In genomic region chr7:101165958-101166602, GRCh38 we compare ENCODE assay signal across 9 cellular contexts. TPM values are rescaled to one million over a fixed set of nuclear protein-coding genes. Genes with fewer than 3 reads are reported as not detected.
DNase-seq lines count a peak whose midpoint lies in the region; ATAC-seq and TF ChIP-seq lines count a peak whose summit lies in the region.
"Had no signal": no experiment of that assay in that cellular context is flagged by ENCODE, and none has a peak within 500 bp of the region (broad histone marks: within the 10 kb centered on the region; RNA-seq: fewer than 3 reads in every experiment).

No MANE protein-coding gene starts in this region.

- no peaks in the 10 kb centered on the region for H3K9me3 Mint-ChIP-seq in WTC11

- H3K27ac ChIP-seq in right cardiac atrium (ENCODE audit: low read length), result no peak overlapping the region

- peaks cover 75% of the 10 kb centered on the region for H3K27me3 Mint-ChIP-seq in WTC11 (ENCODE audit: low read depth)

- H3K4me1 ChIP-seq in right cardiac atrium (ENCODE audit: control insufficient read depth, insufficient read depth, low read length) (peaks cover 6% of the 10 kb centered on the region), mucosa of descending colon (ENCODE audit: low read depth) (peaks cover 41% of the 10 kb centered on the region)

- peak overlapping the region; percentile 20; the same call in 1 of the 2 replicates for H3K27ac Mint-ChIP-seq in WTC11

- DNase-seq in right cardiac atrium, result peak in 1 of 3 donors; percentile 52
- no peak for DNase-seq in Right ventricle myocardium superior
- DNase-seq in WTC11 (ENCODE audit: low spot score), result peak; percentile 56
- no peak for DNase-seq in erythroblast (lab: John Stamatoyannopoulos, UW)
- DNase-seq in mucosa of descending colon, result no peak

- no peak for TF ChIP-seq CTCF in WTC11 (IDR thresholded peaks at IDR 0.05)
- TF ChIP-seq CTCF in mucosa of descending colon (IDR thresholded peaks at IDR 0.05), result no peak

- CTCF ChIA-PET in WTC11 (lab: Charles Lee), result interaction anchor here (0.5 to 9.0 kb wide), 17 partner anchors 8 to 200 kb away, joined by 3 to 103 read pairs (median 6); partner anchors contain the start of genes NAT16, PLOD3, TRIM56 and ZNHIT1

- ATAC-seq in right cardiac atrium, result no peak
- no peak for ATAC-seq in Right ventricle myocardium superior (ENCODE audit: poor library complexity)
- ATAC-seq in WTC11, result no peak
- ATAC-seq in HG03025 (IDR thresholded peaks at IDR 0.05; ENCODE audit: low FRiP score, unreplicated experiment), result no peak
- ATAC-seq in GM21619 (IDR thresholded peaks at IDR 0.05; ENCODE audit: unreplicated experiment), result no peak
- no peak for ATAC-seq in mucosa of descending colon

- H3K36me3 ChIP-seq in mucosa of descending colon (ENCODE audit: low read depth), result no peaks in the 10 kb centered on the region

- H3K4me1 Mint-ChIP-seq in WTC11, result peaks cover 66% of the 10 kb centered on the region

- intact Hi-C loops in right cardiac atrium (cut with DNase I), result loop anchor here in 1 of 4 donors (10.0 kb wide), 1 partner anchor 271 kb away; the partner anchor contains the start of gene ACHE
- intact Hi-C loops in Right ventricle myocardium superior (cut with DNase I), result no loop called here
- intact Hi-C loops in mucosa of descending colon (cut with DNase I, micrococcal nuclease), result no loop called here

- POLR2A ChIA-PET in WTC11 (lab: Charles Lee), result interaction anchor here (0.6 to 2.4 kb wide), 8 partner anchors 8 to 277 kb away, joined by 3 to 14 read pairs (median 4); no protein-coding TSS in a partner anchor

- no peaks in the 10 kb centered on the region for H3K36me3 Mint-ChIP-seq in WTC11

- peak overlapping the region; percentile 12 for H3K4me3 ChIP-seq in right cardiac atrium (ENCODE audit: low read length)
- peak overlapping the region; percentile 37 for H3K4me3 ChIP-seq in iPS-11a (ENCODE audit: low read depth, low read length)
- no peak overlapping the region for H3K4me3 ChIP-seq in mucosa of descending colon

- no peaks in the 10 kb centered on the region for H3K27me3 ChIP-seq in right cardiac atrium (ENCODE audit: control insufficient read depth, insufficient read depth)

- H3K9me3 ChIP-seq in right cardiac atrium (ENCODE audit: control insufficient read depth, low read length) (no peaks in the 10 kb centered on the region), mucosa of descending colon (no peaks in the 10 kb centered on the region)

- H3K4me3 Mint-ChIP-seq in WTC11, result peak overlapping the region; percentile 81

- 1% methylated on average over 36 of the region's 36 CpGs for WGBS in right cardiac atrium

- no peak for TF ChIP-seq POLR2A in erythroblast (IDR thresholded peaks at IDR 0.05; ENCODE audit: low read length)

TF ChIP-seq in WTC11, 78 proteins besides CTCF, POLR2A, EP300 and RAD21:
- TF ChIP-seq ZNF512 (CRISPR knock-in tag; IDR thresholded peaks at IDR 0.05; ENCODE audit: borderline replicate concordance) (0 out of 2 replicates have a peak, but pooled peaks have one; percentile 10), ESRRA (CRISPR knock-in tag; IDR thresholded peaks at IDR 0.05; ENCODE audit: borderline replicate concordance) (peak; percentile 75; the same call in 1 of the 2 replicates), HMGA2 (CRISPR knock-in tag; IDR thresholded peaks at IDR 0.05) (no peak), NFATC4 (CRISPR knock-in tag; IDR thresholded peaks at IDR 0.05) (0 out of 2 replicates have a peak, but pooled peaks have one; percentile 60)
TF ChIP-seq in WTC11: peak in this region for 3.

RNA-seq across cellular contexts. Expression of gene VGF, which starts 0.7 kb away (rescaled TPM):
- total RNA-seq in right cardiac atrium, result not detected
- 0.07 TPM for polyA plus RNA-seq in right cardiac atrium
- total RNA-seq in Right ventricle myocardium superior, result not detected
- total RNA-seq in WTC11 (2021), result 5.2 to 6.4 TPM (median 5.6 TPM) in 3 replicates
- total RNA-seq in mucosa of descending colon, result under 1 TPM; 0.38 to 0.84 (median 0.46) TPM
- total RNA-seq: glomerular endothelial cell had no signal

RNA-seq across cellular contexts. Expression of gene AP1S1, which starts 11.8 kb away (rescaled TPM):
- total RNA-seq in right cardiac atrium, result 10 to 100 TPM; 10.7 to 14.3 (median 12.0) TPM
- 20.9 TPM for polyA plus RNA-seq in right cardiac atrium
- 14.1 TPM for total RNA-seq in Right ventricle myocardium superior
- total RNA-seq in WTC11 (2021), result 60.7 to 80.0 TPM (median 78.2 TPM) in 3 replicates
- 10 to 100 TPM; 32.3 to 83.6 (median 63.9) TPM for total RNA-seq in mucosa of descending colon

RNA-seq across cellular contexts. Expression of gene NAT16, which starts 14.0 kb away (rescaled TPM):
- not detected for total RNA-seq in right cardiac atrium
- polyA plus RNA-seq in right cardiac atrium, result not detected
- not detected for total RNA-seq in Right ventricle myocardium superior
- total RNA-seq in WTC11 (2021), result 0.32 to 0.62 TPM (median 0.39 TPM) in 3 replicates
- total RNA-seq in mucosa of descending colon, result not detected
- total RNA-seq: glomerular endothelial cell had no signal

RNA-seq across cellular contexts. Expression of gene MOGAT3, which starts 34.8 kb away (rescaled TPM):
- not detected for total RNA-seq in right cardiac atrium
- not detected for polyA plus RNA-seq in right cardiac atrium
- total RNA-seq in Right ventricle myocardium superior, result not detected
- total RNA-seq in WTC11 (2021), result 0.81 to 0.92 TPM (median 0.82 TPM) in 3 replicates
- total RNA-seq in mucosa of descending colon, result 10 to 100 TPM; 27.9 to 66.2 (median 58.3) TPM
- total RNA-seq: glomerular endothelial cell had no signal

RNA-seq across cellular contexts. Expression of gene SERPINE1, which starts 39.2 kb away (rescaled TPM):
- total RNA-seq in right cardiac atrium, result 10 to 100 TPM in 1 of 4 donors, 1 to 10 TPM in 3; 1.2 to 11.9 (median 2.2) TPM
- polyA plus RNA-seq in right cardiac atrium, result 4.5 TPM
- total RNA-seq in Right ventricle myocardium superior, result 1.6 TPM
- 1.1 to 2.6 TPM (median 2.2 TPM) in 3 replicates for total RNA-seq in WTC11 (2021)
- 1 to 10 TPM in 2 of 3 donors, under 1 TPM in 1; 0.55 to 2.9 (median 1.6) TPM for total RNA-seq in mucosa of descending colon
